In genomic region chr15:76931397-76932089, GRCh38 we compare ENCODE assay signal across 8 cellular contexts. TPM values are rescaled to one million over a fixed set of nuclear protein-coding genes. Genes with fewer than 3 reads are reported as not detected.
DNase-seq lines count a peak whose midpoint lies in the region; ATAC-seq lines count a peak whose summit lies in the region.

RCN2 (plus strand) TSS chr15:76931749; CDS start chr15:76931842, 93 bp downstream.

- ATAC-seq in GM19397 (IDR thresholded peaks at IDR 0.05; ENCODE audit: unreplicated experiment) (peak; percentile 98), HG03565 (IDR thresholded peaks at IDR 0.05; ENCODE audit: unreplicated experiment) (peak; percentile 93), left lobe of liver (peak; percentile 99)

- peak; percentile 97 for DNase-seq in CD1c-positive myeloid dendritic cell (ENCODE audit: extremely low spot score)
- DNase-seq in NCI-H748 treated with DMSO at 0.1 percent for 48 hours (lab: John Stamatoyannopoulos, UW), result peak; percentile 69
- peak; percentile 76 to 88 for DNase-seq in activated CD4-positive, alpha-beta T cell treated with anti-CD3 and anti-CD28 coated beads, Interleukin-2, amount 50 U/mL, for 24 hours (ENCODE audit: low read depth in 1 of 2, low spot score in 1 of 2)
- DNase-seq in dedifferentiated amniotic fluid mesenchymal stem cell (ENCODE audit: extremely low spot score), result peak; percentile 92
- DNase-seq in left lobe of liver (ENCODE audit: low spot score), result peak; percentile 97
- peak; percentile 91 to 95 for DNase-seq in stimulated activated CD4-positive, alpha-beta T cell treated with anti-CD3 and anti-CD28 coated beads, Interleukin-2, amount 100 ng/mL, for 24 hours

RNA-seq across cellular contexts. Expression of gene RCN2, which starts in this region (rescaled TPM):
- 8.3 TPM for total RNA-seq in left lobe of liver

Comparison
In these comparisons a context has a peak if more than half of its experiments do, and no peak if none do; other contexts are left out.
1. Peak in every context shown above with its lines: DNase-seq and ATAC-seq.